Comparison of ENCODE assay signal across 8 cellular contexts in genomic region chr22:31489632-31490495, GRCh38. TPM values are rescaled to one million over a fixed set of nuclear protein-coding genes. Genes with fewer than 3 reads are reported as not detected.
A peak's percentile ranks its signal among the peaks of the same experiment; 100 is the strongest.
DNase-seq lines count a peak whose midpoint lies in the region; ATAC-seq and TF ChIP-seq lines count a peak whose summit lies in the region.

EIF4ENIF1 (minus strand) TSS chr22:31489842; CDS start chr22:31488718, 1,124 bp downstream.

- no peaks in the 10 kb centered on the region for H3K9me3 ChIP-seq in OCI-LY7 (ENCODE audit: low read length)

- peak within 1 kb of the TSS; percentile 79 for H3K4me3 ChIP-seq in OCI-LY7 (ENCODE audit: low read depth, low read length, poor library complexity, severe bottlenecking)

- H3K9me2 ChIP-seq in OCI-LY7 (ENCODE audit: insufficient read depth, low read length), result no peaks in the 10 kb centered on the region

- H3K79me2 ChIP-seq in OCI-LY7 (ENCODE audit: insufficient read depth, low read depth, low read length), result peaks cover 36% of the 10 kb centered on the region

- peaks cover 50% of the 10 kb centered on the region for H3K4me1 ChIP-seq in OCI-LY7 (ENCODE audit: insufficient read depth, low read length, poor library complexity, severe bottlenecking)

- peaks cover 7% of the 10 kb centered on the region; the same call in 1 of the 2 replicates for H4K20me1 ChIP-seq in OCI-LY7 (ENCODE audit: insufficient read depth, low read length)

- peaks cover 25% of the 10 kb centered on the region for H3K36me3 ChIP-seq in OCI-LY7 (ENCODE audit: insufficient read depth, low read length)

- CTCF ChIA-PET in OCI-LY7 (lab: Charles Lee; ENCODE audit: unreplicated experiment), result interaction anchor here (0.5 kb wide), 1 partner anchor 268 kb away, joined by 3 read pairs; no protein-coding TSS in a partner anchor

- ATAC-seq in GM19351 (IDR thresholded peaks at IDR 0.05; ENCODE audit: unreplicated experiment), result peak; percentile 37

- no peak for TF ChIP-seq CTCF in OCI-LY7 (conservative IDR thresholded peaks at IDR 0.05; ENCODE audit: low read length)

- H3K27ac ChIP-seq in OCI-LY7 (ENCODE audit: low read depth, low read length, poor library complexity, severe bottlenecking), result peak within 1 kb of the TSS; percentile 97
- H3K27ac ChIP-seq in epithelial cell of prostate, result peak within 1 kb of the TSS; percentile 77

- peak within 1 kb of the TSS; percentile 95 for H3K4me2 ChIP-seq in OCI-LY7 (ENCODE audit: low read length)

- no TSS peak for BruUV-seq in OCI-LY7 (replicated peaks; lab: Mats Ljungman, UMichigan)

- DNase-seq in C1 segment of cervical spinal cord (lab: John Stamatoyannopoulos, UW), result peak; percentile 51 to 94 (median 82)
- DNase-seq in HS-27A (ENCODE audit: low read depth), result peak; percentile 47
- peak; percentile 87 for DNase-seq in OCI-LY7 (ENCODE audit: low spot score)
- peak; percentile 71 for DNase-seq in activated T-cell treated with anti-CD3 and anti-CD28 coated beads for 4 hours
- DNase-seq in epithelial cell of prostate (ENCODE audit: low read depth, low spot score), result peak; percentile 16
- DNase-seq in mucosa of gallbladder (ENCODE audit: low spot score), result peak; percentile 87
- DNase-seq in stimulated activated CD8-positive, alpha-beta memory T cell treated with anti-CD3 and anti-CD28 coated beads, Interleukin-4, amount 100 ng/mL, for 1 hour (ENCODE audit: low read depth in 2 of 2, low spot score in 1 of 2), result peak; percentile 49 to 62

- intact Hi-C loops in OCI-LY7 (cut with micrococcal nuclease; ENCODE audit: unreplicated experiment), result loop anchor here (1.0 to 10.0 kb wide), 5 partner anchors 140 to 985 kb away; partner anchors contain the start of genes DEPDC5, FBXO7, PATZ1 and PIK3IP1

- POLR2A ChIA-PET in OCI-LY7 (lab: Charles Lee), result interaction anchor here (0.8 to 1.2 kb wide), 2 partner anchors 141 kb away, joined by 3 read pairs; no protein-coding TSS in a partner anchor

- H2AFZ ChIP-seq in OCI-LY7 (ENCODE audit: low read length), result peak within 1 kb of the TSS; percentile 21; the same call in 1 of the 2 replicates

RNA-seq across cellular contexts. Expression of gene EIF4ENIF1, which starts in this region (rescaled TPM):
- 12.5 and 18.1 TPM in 2 replicates for total RNA-seq in OCI-LY7 (2014; rRNA removed; shearing (Covaris generic))
- total RNA-seq in OCI-LY7 (2022), result 40.3 and 46.0 TPM in 2 replicates
- total RNA-seq in mucosa of gallbladder, result 24.5 TPM

Comparison
In these comparisons a context has a peak if more than half of its experiments do, and no peak if none do; other contexts are left out.
1. Peak in every context shown above with its lines: DNase-seq, ATAC-seq, H3K4me3 ChIP-seq and H3K27ac ChIP-seq.
2. DNase-seq: peak in every context shown above with its lines; median percentile 87 in OCI-LY7; 87 in mucosa of gallbladder; 82 in C1 segment of cervical spinal cord; 71 in activated T-cell treated with anti-CD3 and anti-CD28 coated beads for 4 hours; 56 in stimulated activated CD8-positive, alpha-beta memory T cell treated with anti-CD3 and anti-CD28 coated beads, Interleukin-4, amount 100 ng/mL, for 1 hour; 47 in HS-27A; 16 in epithelial cell of prostate.